Comparison of ENCODE assay signal across 19 cellular contexts in the genomic region with DNA sequence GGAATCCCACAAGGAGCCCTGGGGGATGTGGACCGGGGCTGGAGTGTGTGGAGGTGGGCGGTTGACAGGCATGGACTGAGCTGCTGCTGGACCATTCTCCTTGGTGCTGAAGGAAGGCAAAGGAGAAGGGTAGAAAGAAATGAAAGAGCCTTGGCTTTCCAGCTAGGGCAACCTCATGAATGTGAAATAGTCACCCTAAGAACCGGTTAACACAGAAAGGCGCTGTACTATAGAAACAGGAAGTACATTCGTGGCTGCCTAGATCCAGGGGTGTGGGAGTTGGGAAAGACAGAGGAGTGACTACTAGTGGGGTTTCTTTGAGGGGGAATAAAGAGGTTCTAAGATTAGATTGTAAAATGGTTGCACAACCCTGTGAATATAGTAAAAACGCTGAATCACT. TPM values are rescaled to one million over a fixed set of nuclear protein-coding genes. Genes with fewer than 3 reads are reported as not detected.
"Had no signal": no experiment of that assay in that cellular context is flagged by ENCODE, and none has a peak within 500 bp of the region (broad histone marks: within the 10 kb centered on the region; RNA-seq: fewer than 3 reads in every experiment).

No MANE protein-coding gene starts in this region.

RNA-seq across cellular contexts. Expression of a gene that starts 7.5 kb away (rescaled TPM):
- total RNA-seq: dermis microvascular lymphatic vessel endothelial cell; esophagus squamous epithelium; heart right ventricle; kidney epithelial cell; left cardiac atrium; left lung; lower leg skin; mammary epithelial cell; myocyte; naive thymus-derived CD8-positive, alpha-beta T cell; ovary; psoas muscle; renal cortical epithelial cell; right cardiac atrium; sigmoid colon; skeletal muscle tissue; stomach; subcutaneous adipose tissue; temporal lobe had no signal
- polyA plus RNA-seq: heart right ventricle; mammary epithelial cell; naive thymus-derived CD8-positive, alpha-beta T cell; ovary; psoas muscle; right cardiac atrium; sigmoid colon had no signal

RNA-seq across cellular contexts. Expression of a gene that starts 53.3 kb away (rescaled TPM):
- total RNA-seq: esophagus squamous epithelium, heart right ventricle, kidney epithelial cell, left lung, mammary epithelial cell, myocyte, ovary, psoas muscle, right cardiac atrium, sigmoid colon, skeletal muscle tissue, stomach had no signal
- polyA plus RNA-seq: mammary epithelial cell, ovary, psoas muscle, right cardiac atrium, sigmoid colon, stomach had no signal
